ENCODE assay signal across 11 cellular contexts in genomic region chr15:65355983-65356353, GRCh38. TPM values are rescaled to one million over a fixed set of nuclear protein-coding genes. Genes with fewer than 3 reads are reported as not detected.
DNase-seq lines count a peak whose midpoint lies in the region; ATAC-seq and TF ChIP-seq lines count a peak whose summit lies in the region.
"Had no signal": no experiment of that assay in that cellular context is flagged by ENCODE, and none has a peak within 500 bp of the region (broad histone marks: within the 10 kb centered on the region; RNA-seq: fewer than 3 reads in every experiment).

No MANE protein-coding gene starts in this region.

- H3K4me3 ChIP-seq in iPS-20b (ENCODE audit: low read length) (peak overlapping the region; percentile 60), sigmoid colon (peak overlapping the region; percentile 23 to 56 (median 47)), lower leg skin (ENCODE audit: low read depth, poor library complexity, severe bottlenecking) (no peak overlapping the region)

- H3K9me3 ChIP-seq in ES-I3 (ENCODE audit: control insufficient read depth, insufficient read depth, low read length) = peaks cover 11% of the 10 kb centered on the region
- peaks cover 9% of the 10 kb centered on the region for H3K9me3 ChIP-seq in iPS-20b (ENCODE audit: insufficient read depth, low read depth, low read length)
- no peaks in the 10 kb centered on the region for H3K9me3 ChIP-seq in sigmoid colon

- no peak for DNase-seq in activated naive CD8-positive, alpha-beta T cell treated with anti-CD3 and anti-CD28 coated beads, Interleukin-2, amount 10 ng/mL, durations not matched to agents 7 days and 5 days
- no peak for DNase-seq in sigmoid colon
- no peak for DNase-seq in A172 (ENCODE audit: low spot score)
- no peak for DNase-seq in lower leg skin (ENCODE audit: low spot score in 2 of 2)
- DNase-seq: T1000 had no signal

- H3K4me1 ChIP-seq in ES-I3 (ENCODE audit: insufficient read depth, low read length) (peaks cover 9% of the 10 kb centered on the region; the same call in 1 of the 2 replicates), iPS-20b (ENCODE audit: insufficient read depth, low read length) (peaks cover 8% of the 10 kb centered on the region; the same call in 1 of the 2 replicates), sigmoid colon (peaks cover 0 to 13% (median 11%) of the 10 kb centered on the region in 4 donors)

- H3K27me3 ChIP-seq in iPS-20b (ENCODE audit: insufficient read depth, low read length) = peaks cover 47% of the 10 kb centered on the region
- peaks cover 0 to 38% (median 20%) of the 10 kb centered on the region in 3 donors for H3K27me3 ChIP-seq in sigmoid colon

- peaks cover 71% of the 10 kb centered on the region for H3K27me3 Mint-ChIP-seq in activated naive CD8-positive, alpha-beta T cell treated with anti-CD3 and anti-CD28 coated beads, Interleukin-2, amount 10 ng/mL, durations not matched to agents 7 days and 5 days

- no peak overlapping the region for H3K27ac Mint-ChIP-seq in activated naive CD8-positive, alpha-beta T cell treated with anti-CD3 and anti-CD28 coated beads, Interleukin-2, amount 10 ng/mL, durations not matched to agents 7 days and 5 days

- TF ChIP-seq EP300 in sigmoid colon (IDR thresholded peaks at IDR 0.05) = no peak

- H3K36me3 ChIP-seq in ES-I3 (ENCODE audit: insufficient read depth, low read length) = no peaks in the 10 kb centered on the region; the same call in 1 of the 2 replicates
- H3K36me3 ChIP-seq in iPS-20b (ENCODE audit: insufficient read depth, low read depth, low read length) = no peaks in the 10 kb centered on the region
- no peaks in the 10 kb centered on the region for H3K36me3 ChIP-seq in sigmoid colon

- H3K36me3 Mint-ChIP-seq in activated naive CD8-positive, alpha-beta T cell treated with anti-CD3 and anti-CD28 coated beads, Interleukin-2, amount 10 ng/mL, durations not matched to agents 7 days and 5 days = no peaks in the 10 kb centered on the region

- POLR2A ChIA-PET in activated naive CD8-positive, alpha-beta T cell treated with anti-CD3 and anti-CD28 coated beads, Interleukin-2, amount 10 ng/mL, durations not matched to agents 7 days and 5 days (lab: Charles Lee) = no interaction called here

- peak overlapping the region; percentile 1 for H3K4me3 Mint-ChIP-seq in activated naive CD8-positive, alpha-beta T cell treated with anti-CD3 and anti-CD28 coated beads, Interleukin-2, amount 10 ng/mL, durations not matched to agents 7 days and 5 days

- WGBS in sigmoid colon, 2 donors = 9 to 20% methylated on average over 18 of the region's 18 CpGs
- 31 to 44% methylated on average over 7 to 18 of the region's 18 CpGs for WGBS in lower leg skin, 2 donors

- intact Hi-C loops in sigmoid colon (cut with DNase I) = no loop called here
- intact Hi-C loops in lower leg skin (cut with DNase I; ENCODE audit: low total_unique reads) = no loop called here

- TF ChIP-seq POLR2A in sigmoid colon (IDR thresholded peaks at IDR 0.05) (no peak), lower leg skin (IDR thresholded peaks at IDR 0.05) (no peak)

- TF ChIP-seq CTCF in sigmoid colon (IDR thresholded peaks at IDR 0.05) = no peak
- TF ChIP-seq CTCF in lower leg skin (IDR thresholded peaks at IDR 0.05) = no peak

- no peak for ATAC-seq in activated naive CD8-positive, alpha-beta T cell treated with anti-CD3 and anti-CD28 coated beads, Interleukin-2, amount 10 ng/mL, durations not matched to agents 7 days and 5 days (ENCODE audit: low read depth)
- no peak for ATAC-seq in HG02870 (IDR thresholded peaks at IDR 0.05; ENCODE audit: unreplicated experiment)
- ATAC-seq in HG03139 (IDR thresholded peaks at IDR 0.05; ENCODE audit: unreplicated experiment) = no peak
- ATAC-seq: HCT116 had no signal

- H3K4me1 Mint-ChIP-seq in activated naive CD8-positive, alpha-beta T cell treated with anti-CD3 and anti-CD28 coated beads, Interleukin-2, amount 10 ng/mL, durations not matched to agents 7 days and 5 days = peaks cover 3% of the 10 kb centered on the region

- H3K9me3 Mint-ChIP-seq in activated naive CD8-positive, alpha-beta T cell treated with anti-CD3 and anti-CD28 coated beads, Interleukin-2, amount 10 ng/mL, durations not matched to agents 7 days and 5 days = peaks cover 15% of the 10 kb centered on the region

- peak overlapping the region; percentile 66; the same call in 1 of the 2 replicates for H3K9ac ChIP-seq in ES-I3 (ENCODE audit: low read depth, low read length)
- peak overlapping the region; percentile 26; the same call in 1 of the 2 replicates for H3K9ac ChIP-seq in iPS-20b (ENCODE audit: low read depth, low read length)

- H3K27ac ChIP-seq in iPS-20b (ENCODE audit: low read length) = no peak overlapping the region
- no peak overlapping the region for H3K27ac ChIP-seq in sigmoid colon

RNA-seq across cellular contexts. Expression of gene IGDCC3, which starts 21.8 kb away (rescaled TPM):
- not detected for total RNA-seq in activated naive CD8-positive, alpha-beta T cell treated with anti-CD3 and anti-CD28 coated beads, Interleukin-2, amount 10 ng/mL, durations not matched to agents 7 days and 5 days
- total RNA-seq in sigmoid colon (under 1 TPM in 3 of 4 donors, not detected in 1; under 0.01 to 0.55 (median 0.41) TPM), lower leg skin (not detected)
- polyA plus RNA-seq in sigmoid colon = under 1 TPM in 2 of 3 donors, not detected in 1; under 0.01 to 0.12 TPM
- 0.10 and 0.12 TPM in 2 replicates for total RNA-seq in A172 (2014; rRNA removed; shearing (Covaris generic))
- total RNA-seq: dermis microvascular lymphatic vessel endothelial cell had no signal

RNA-seq across cellular contexts. Expression of gene RNU5B-1, which starts 51.5 kb away (rescaled TPM):
- total RNA-seq in activated naive CD8-positive, alpha-beta T cell treated with anti-CD3 and anti-CD28 coated beads, Interleukin-2, amount 10 ng/mL, durations not matched to agents 7 days and 5 days = 10 to 100 TPM; 27.2 to 27.3 TPM
- total RNA-seq in sigmoid colon = not detected
- polyA plus RNA-seq in sigmoid colon = not detected
- not detected in 2 replicates for total RNA-seq in A172 (2014; rRNA removed; shearing (Covaris generic))
- total RNA-seq in lower leg skin = not detected
- total RNA-seq: dermis microvascular lymphatic vessel endothelial cell had no signal

Comparison
In these comparisons a context has a peak if more than half of its experiments do, and no peak if none do; other contexts are left out.
1. RNA of gene RNU5B-1, which starts 51.5 kb away (total RNA-seq): 27.2 to 27.3 TPM in activated naive CD8-positive, alpha-beta T cell treated with anti-CD3 and anti-CD28 coated beads, Interleukin-2, amount 10 ng/mL, durations not matched to agents 7 days and 5 days; not detected in sigmoid colon, not detected in A172 and not detected in lower leg skin; every median in the first group is over 10 times any median in the second.